ENCODE assay signal across 1 cellular context in genomic region chr2:10031886-10032745, GRCh38.
TF ChIP-seq lines count a peak whose summit lies in the region.

No MANE protein-coding gene starts in this region.

TF ChIP-seq in HepG2, 621 proteins besides CTCF, POLR2A, EP300 and RAD21:
- TF ChIP-seq ETS1 (CRISPR knock-in tag; IDR thresholded peaks at IDR 0.05), result no peak
- TF ChIP-seq, protein P1, sequence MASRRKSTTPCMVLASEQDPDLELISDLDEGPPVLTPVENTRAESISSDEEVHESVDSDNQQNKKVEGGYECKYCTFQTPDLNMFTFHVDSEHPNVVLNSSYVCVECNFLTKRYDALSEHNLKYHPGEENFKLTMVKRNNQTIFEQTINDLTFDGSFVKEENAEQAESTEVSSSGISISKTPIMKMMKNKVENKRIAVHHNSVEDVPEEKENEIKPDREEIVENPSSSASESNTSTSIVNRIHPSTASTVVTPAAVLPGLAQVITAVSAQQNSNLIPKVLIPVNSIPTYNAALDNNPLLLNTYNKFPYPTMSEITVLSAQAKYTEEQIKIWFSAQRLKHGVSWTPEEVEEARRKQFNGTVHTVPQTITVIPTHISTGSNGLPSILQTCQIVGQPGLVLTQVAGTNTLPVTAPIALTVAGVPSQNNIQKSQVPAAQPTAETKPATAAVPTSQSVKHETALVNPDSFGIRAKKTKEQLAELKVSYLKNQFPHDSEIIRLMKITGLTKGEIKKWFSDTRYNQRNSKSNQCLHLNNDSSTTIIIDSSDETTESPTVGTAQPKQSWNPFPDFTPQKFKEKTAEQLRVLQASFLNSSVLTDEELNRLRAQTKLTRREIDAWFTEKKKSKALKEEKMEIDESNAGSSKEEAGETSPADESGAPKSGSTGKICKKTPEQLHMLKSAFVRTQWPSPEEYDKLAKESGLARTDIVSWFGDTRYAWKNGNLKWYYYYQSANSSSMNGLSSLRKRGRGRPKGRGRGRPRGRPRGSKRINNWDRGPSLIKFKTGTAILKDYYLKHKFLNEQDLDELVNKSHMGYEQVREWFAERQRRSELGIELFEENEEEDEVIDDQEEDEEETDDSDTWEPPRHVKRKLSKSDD (CRISPR knock-in tag; IDR thresholded peaks at IDR 0.05; ENCODE audit: low read depth), result no peak
- TF ChIP-seq ZNF264 (CRISPR knock-in tag; IDR thresholded peaks at IDR 0.05), result no peak
- TF ChIP-seq TBX3 (IDR thresholded peaks at IDR 0.05; ENCODE audit: borderline replicate concordance), result no peak
- TF ChIP-seq CBFB (CRISPR knock-in tag; IDR thresholded peaks at IDR 0.05), result no peak
- TF ChIP-seq, protein P2, sequence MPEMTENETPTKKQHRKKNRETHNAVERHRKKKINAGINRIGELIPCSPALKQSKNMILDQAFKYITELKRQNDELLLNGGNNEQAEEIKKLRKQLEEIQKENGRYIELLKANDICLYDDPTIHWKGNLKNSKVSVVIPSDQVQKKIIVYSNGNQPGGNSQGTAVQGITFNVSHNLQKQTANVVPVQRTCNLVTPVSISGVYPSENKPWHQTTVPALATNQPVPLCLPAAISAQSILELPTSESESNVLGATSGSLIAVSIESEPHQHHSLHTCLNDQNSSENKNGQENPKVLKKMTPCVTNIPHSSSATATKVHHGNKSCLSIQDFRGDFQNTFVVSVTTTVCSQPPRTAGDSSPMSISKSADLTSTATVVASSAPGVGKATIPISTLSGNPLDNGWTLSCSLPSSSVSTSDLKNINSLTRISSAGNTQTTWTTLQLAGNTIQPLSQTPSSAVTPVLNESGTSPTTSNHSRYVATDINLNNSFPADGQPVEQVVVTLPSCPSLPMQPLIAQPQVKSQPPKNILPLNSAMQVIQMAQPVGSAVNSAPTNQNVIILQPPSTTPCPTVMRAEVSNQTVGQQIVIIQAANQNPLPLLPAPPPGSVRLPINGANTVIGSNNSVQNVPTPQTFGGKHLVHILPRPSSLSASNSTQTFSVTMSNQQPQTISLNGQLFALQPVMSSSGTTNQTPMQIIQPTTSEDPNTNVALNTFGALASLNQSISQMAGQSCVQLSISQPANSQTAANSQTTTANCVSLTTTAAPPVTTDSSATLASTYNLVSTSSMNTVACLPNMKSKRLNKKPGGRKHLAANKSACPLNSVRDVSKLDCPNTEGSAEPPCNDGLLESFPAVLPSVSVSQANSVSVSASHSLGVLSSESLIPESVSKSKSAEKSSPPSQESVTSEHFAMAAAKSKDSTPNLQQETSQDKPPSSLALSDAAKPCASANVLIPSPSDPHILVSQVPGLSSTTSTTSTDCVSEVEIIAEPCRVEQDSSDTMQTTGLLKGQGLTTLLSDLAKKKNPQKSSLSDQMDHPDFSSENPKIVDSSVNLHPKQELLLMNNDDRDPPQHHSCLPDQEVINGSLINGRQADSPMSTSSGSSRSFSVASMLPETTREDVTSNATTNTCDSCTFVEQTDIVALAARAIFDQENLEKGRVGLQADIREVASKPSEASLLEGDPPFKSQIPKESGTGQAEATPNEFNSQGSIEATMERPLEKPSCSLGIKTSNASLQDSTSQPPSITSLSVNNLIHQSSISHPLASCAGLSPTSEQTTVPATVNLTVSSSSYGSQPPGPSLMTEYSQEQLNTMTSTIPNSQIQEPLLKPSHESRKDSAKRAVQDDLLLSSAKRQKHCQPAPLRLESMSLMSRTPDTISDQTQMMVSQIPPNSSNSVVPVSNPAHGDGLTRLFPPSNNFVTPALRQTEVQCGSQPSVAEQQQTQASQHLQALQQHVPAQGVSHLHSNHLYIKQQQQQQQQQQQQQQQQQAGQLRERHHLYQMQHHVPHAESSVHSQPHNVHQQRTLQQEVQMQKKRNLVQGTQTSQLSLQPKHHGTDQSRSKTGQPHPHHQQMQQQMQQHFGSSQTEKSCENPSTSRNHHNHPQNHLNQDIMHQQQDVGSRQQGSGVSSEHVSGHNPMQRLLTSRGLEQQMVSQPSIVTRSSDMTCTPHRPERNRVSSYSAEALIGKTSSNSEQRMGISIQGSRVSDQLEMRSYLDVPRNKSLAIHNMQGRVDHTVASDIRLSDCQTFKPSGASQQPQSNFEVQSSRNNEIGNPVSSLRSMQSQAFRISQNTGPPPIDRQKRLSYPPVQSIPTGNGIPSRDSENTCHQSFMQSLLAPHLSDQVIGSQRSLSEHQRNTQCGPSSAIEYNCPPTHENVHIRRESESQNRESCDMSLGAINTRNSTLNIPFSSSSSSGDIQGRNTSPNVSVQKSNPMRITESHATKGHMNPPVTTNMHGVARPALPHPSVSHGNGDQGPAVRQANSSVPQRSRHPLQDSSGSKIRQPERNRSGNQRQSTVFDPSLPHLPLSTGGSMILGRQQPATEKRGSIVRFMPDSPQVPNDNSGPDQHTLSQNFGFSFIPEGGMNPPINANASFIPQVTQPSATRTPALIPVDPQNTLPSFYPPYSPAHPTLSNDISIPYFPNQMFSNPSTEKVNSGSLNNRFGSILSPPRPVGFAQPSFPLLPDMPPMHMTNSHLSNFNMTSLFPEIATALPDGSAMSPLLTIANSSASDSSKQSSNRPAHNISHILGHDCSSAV (CRISPR knock-in tag; IDR thresholded peaks at IDR 0.05; ENCODE audit: borderline replicate concordance), result no peak
- TF ChIP-seq PRDM10 (CRISPR knock-in tag; IDR thresholded peaks at IDR 0.05; ENCODE audit: low read depth), result no peak
- TF ChIP-seq TRIM24 (CRISPR knock-in tag; IDR thresholded peaks at IDR 0.05), result no peak
- TF ChIP-seq RBM39 (IDR thresholded peaks at IDR 0.05; ENCODE audit: low read depth, low read length, poor library complexity, severe bottlenecking), result no peak
- TF ChIP-seq ZBTB20 (CRISPR knock-in tag; IDR thresholded peaks at IDR 0.05; ENCODE audit: borderline replicate concordance, low read depth), result no peak
- no peak for TF ChIP-seq GABPA (IDR thresholded peaks at IDR 0.05; ENCODE audit: low read depth, low read length)
- TF ChIP-seq GABPA (CRISPR knock-in tag; IDR thresholded peaks at IDR 0.05; ENCODE audit: low read depth), result no peak
